ENCODE assay signal across 1 cellular context in genomic region chr15:63038926-63039673, GRCh38.
TF ChIP-seq lines count a peak whose summit lies in the region.

No MANE protein-coding gene starts in this region.

TF ChIP-seq in IMR-90, 13 proteins besides CTCF, POLR2A, EP300 and RAD21 (continued from another document):
- TF ChIP-seq ELK1 (IDR thresholded peaks at IDR 0.05; ENCODE audit: borderline replicate concordance, low read depth, low read length) (no peak), SMC3 (IDR thresholded peaks at IDR 0.05; ENCODE audit: low read depth, low read length) (no peak), RCOR1 (IDR thresholded peaks at IDR 0.05; ENCODE audit: insufficient replicate concordance, low read length) (no peak), CEBPB (IDR thresholded peaks at IDR 0.05; ENCODE audit: low read depth, low read length) (peak; percentile 47; the same call in 1 of the 2 replicates), MXI1 (IDR thresholded peaks at IDR 0.05; ENCODE audit: borderline replicate concordance, low read depth, low read length) (no peak)
- TF ChIP-seq, protein P1, sequence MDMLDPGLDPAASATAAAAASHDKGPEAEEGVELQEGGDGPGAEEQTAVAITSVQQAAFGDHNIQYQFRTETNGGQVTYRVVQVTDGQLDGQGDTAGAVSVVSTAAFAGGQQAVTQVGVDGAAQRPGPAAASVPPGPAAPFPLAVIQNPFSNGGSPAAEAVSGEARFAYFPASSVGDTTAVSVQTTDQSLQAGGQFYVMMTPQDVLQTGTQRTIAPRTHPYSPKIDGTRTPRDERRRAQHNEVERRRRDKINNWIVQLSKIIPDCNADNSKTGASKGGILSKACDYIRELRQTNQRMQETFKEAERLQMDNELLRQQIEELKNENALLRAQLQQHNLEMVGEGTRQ (IDR thresholded peaks at IDR 0.05; ENCODE audit: low read depth, low read length), result no peak
